ENCODE assay signal across 32 cellular contexts in genomic region chr18:74788657-74789056, GRCh38.
"Had no signal": no experiment of that assay in that cellular context is flagged by ENCODE, and none has a peak within 500 bp of the region (broad histone marks: within the 10 kb centered on the region; RNA-seq: fewer than 3 reads in every experiment).

No MANE protein-coding gene starts in this region.

- H3K4me3 ChIP-seq: adrenal gland, body of pancreas, coronary artery, dorsolateral prefrontal cortex, esophagus muscularis mucosa, gastrocnemius medialis, heart left ventricle had no signal

- H3K4me1 ChIP-seq: adrenal gland, body of pancreas, esophagus muscularis mucosa, gastrocnemius medialis, heart left ventricle had no signal

- H3K9me3 Mint-ChIP-seq: activated B cell treated with CpG ODN at 0.5 μM for 24 hours; activated CD8-positive, alpha-beta T cell treated with anti-CD3 and anti-CD28 coated beads for 36 hours; activated naive CD4-positive, alpha-beta T cell treated with anti-CD3 and anti-CD28 coated beads for 36 hours; activated naive CD4-positive, alpha-beta T cell treated with anti-CD3 and anti-CD28 coated beads, Interleukin-2, amount 50 U/mL, for 24 hours; activated naive CD8-positive, alpha-beta T cell treated with anti-CD3 and anti-CD28 coated beads for 36 hours; activated naive CD8-positive, alpha-beta T cell treated with anti-CD3 and anti-CD28 coated beads, Interleukin-2, amount 50 U/mL, for 24 hours; activated T-helper 1 cell treated with anti-CD3 and anti-CD28 coated beads, Interleukin-12 subunit alpha, Interleukin-12 subunit beta, Interleukin-2, Interleukin-4 antibody, amounts not matched to agents 30 ng/mL and 10 ng/mL and 1 ng/mL, durations not matched to agents 14 hours and 24 hours and 36 hours; activated T-helper 2 cell treated with anti-CD3 and anti-CD28 coated beads, Interferon-gamma antibody, Interleukin-2, Interleukin-4, amounts not matched to agents 10 μg/mL and 5 μg/mL and 100 μg/mL, durations not matched to agents 14 hours and 24 hours and 36 hours; dendritic cell treated with granulocyte-macrophage colony-stimulating factor and Interleukin-4, amounts not matched to agents 40 ng/mL and 50 ng/mL, for 4 days; endodermal cell had no signal

- H3K27ac Mint-ChIP-seq: activated B cell treated with CpG ODN at 0.5 μM for 24 hours; activated CD8-positive, alpha-beta T cell treated with anti-CD3 and anti-CD28 coated beads for 36 hours; activated naive CD4-positive, alpha-beta T cell treated with anti-CD3 and anti-CD28 coated beads for 36 hours; activated naive CD4-positive, alpha-beta T cell treated with anti-CD3 and anti-CD28 coated beads, Interleukin-2, amount 50 U/mL, for 24 hours; activated naive CD8-positive, alpha-beta T cell treated with anti-CD3 and anti-CD28 coated beads for 36 hours; activated naive CD8-positive, alpha-beta T cell treated with anti-CD3 and anti-CD28 coated beads, Interleukin-2, amount 50 U/mL, for 24 hours; activated T-helper 1 cell treated with anti-CD3 and anti-CD28 coated beads, Interleukin-12 subunit alpha, Interleukin-12 subunit beta, Interleukin-2, Interleukin-4 antibody, amounts not matched to agents 30 ng/mL and 10 ng/mL and 1 ng/mL, durations not matched to agents 14 hours and 24 hours and 36 hours; activated T-helper 2 cell treated with anti-CD3 and anti-CD28 coated beads, Interferon-gamma antibody, Interleukin-2, Interleukin-4, amounts not matched to agents 10 μg/mL and 5 μg/mL and 100 μg/mL, durations not matched to agents 14 hours and 24 hours and 36 hours; dendritic cell treated with granulocyte-macrophage colony-stimulating factor and Interleukin-4, amounts not matched to agents 40 ng/mL and 50 ng/mL, for 4 days; endodermal cell had no signal

- H3K27me3 Mint-ChIP-seq: activated B cell treated with CpG ODN at 0.5 μM for 24 hours; activated CD8-positive, alpha-beta T cell treated with anti-CD3 and anti-CD28 coated beads for 36 hours; activated naive CD4-positive, alpha-beta T cell treated with anti-CD3 and anti-CD28 coated beads, Interleukin-2, amount 50 U/mL, for 24 hours; activated naive CD8-positive, alpha-beta T cell treated with anti-CD3 and anti-CD28 coated beads for 36 hours; activated naive CD8-positive, alpha-beta T cell treated with anti-CD3 and anti-CD28 coated beads, Interleukin-2, amount 50 U/mL, for 24 hours; dendritic cell treated with granulocyte-macrophage colony-stimulating factor and Interleukin-4, amounts not matched to agents 40 ng/mL and 50 ng/mL, for 4 days had no signal

- DNase-seq: activated B cell treated with CpG ODN at 0.5 μM for 24 hours; activated CD4-positive, alpha-beta T cell treated with anti-CD3 and anti-CD28 coated beads for 48 hours; activated CD4-positive, alpha-beta T cell treated with anti-CD3 and anti-CD28 coated beads, Interleukin-2, amount 50 U/mL, for 1 hour; activated CD4-positive, alpha-beta T cell treated with anti-CD3 and anti-CD28 coated beads, Interleukin-2, amount 50 U/mL, for 48 hours; activated CD8-positive, alpha-beta memory T cell treated with anti-CD3 and anti-CD28 coated beads for 24 hours; activated CD8-positive, alpha-beta T cell treated with anti-CD3 and anti-CD28 coated beads for 36 hours; activated effector memory CD4-positive, alpha-beta T cell treated with anti-CD3 and anti-CD28 coated beads, Interleukin-2, amount 50 U/mL, for 16 hours; activated naive CD4-positive, alpha-beta T cell treated with anti-CD3 and anti-CD28 coated beads for 36 hours; activated naive CD8-positive, alpha-beta T cell treated with anti-CD3 and anti-CD28 coated beads for 36 hours; activated naive CD8-positive, alpha-beta T cell treated with anti-CD3 and anti-CD28 coated beads, Interleukin-2, amount 50 U/mL, for 24 hours; activated T-cell treated with anti-CD3 and anti-CD28 coated beads, Interleukin-2, amount 50 U/mL, for 48 hours; adrenal gland; amygdala; aorta; body of pancreas; caudate nucleus; dorsolateral prefrontal cortex; effector memory CD4-positive, alpha-beta T cell; endodermal cell; erythroblast; gastrocnemius medialis; glutamatergic neuron; heart left ventricle; T-helper 2 cell had no signal

- H3K27ac ChIP-seq: adrenal gland, body of pancreas, coronary artery, dorsolateral prefrontal cortex, esophagus muscularis mucosa, gastrocnemius medialis, heart left ventricle, VCaP had no signal

- H3K36me3 ChIP-seq: adrenal gland, gastrocnemius medialis had no signal

- ATAC-seq: activated CD4-positive, CD25-positive, alpha-beta regulatory T cell treated with anti-CD3 and anti-CD28 coated beads, Interleukin-2, amount 50 U/mL, for 24 hours; activated CD8-positive, alpha-beta T cell treated with anti-CD3 and anti-CD28 coated beads for 36 hours; activated naive CD8-positive, alpha-beta T cell treated with anti-CD3 and anti-CD28 coated beads, Interleukin-2, amount 50 U/mL, for 24 hours; body of pancreas; gastrocnemius medialis; heart left ventricle had no signal

- H3K27me3 ChIP-seq: adrenal gland, body of pancreas, dorsolateral prefrontal cortex, esophagus muscularis mucosa, gastrocnemius medialis, heart left ventricle had no signal

- H3K4me3 Mint-ChIP-seq: activated B cell treated with CpG ODN at 0.5 μM for 24 hours; activated CD8-positive, alpha-beta T cell treated with anti-CD3 and anti-CD28 coated beads for 36 hours; activated naive CD4-positive, alpha-beta T cell treated with anti-CD3 and anti-CD28 coated beads for 36 hours; activated naive CD4-positive, alpha-beta T cell treated with anti-CD3 and anti-CD28 coated beads, Interleukin-2, amount 50 U/mL, for 24 hours; activated naive CD8-positive, alpha-beta T cell treated with anti-CD3 and anti-CD28 coated beads for 36 hours; activated naive CD8-positive, alpha-beta T cell treated with anti-CD3 and anti-CD28 coated beads, Interleukin-2, amount 50 U/mL, for 24 hours; activated T-helper 1 cell treated with anti-CD3 and anti-CD28 coated beads, Interleukin-12 subunit alpha, Interleukin-12 subunit beta, Interleukin-2, Interleukin-4 antibody, amounts not matched to agents 30 ng/mL and 10 ng/mL and 1 ng/mL, durations not matched to agents 14 hours and 24 hours and 36 hours; dendritic cell treated with granulocyte-macrophage colony-stimulating factor and Interleukin-4, amounts not matched to agents 40 ng/mL and 50 ng/mL, for 4 days; endodermal cell had no signal

- H3K9me3 ChIP-seq: adrenal gland, body of pancreas, esophagus muscularis mucosa, gastrocnemius medialis, heart left ventricle had no signal

- H3K4me1 Mint-ChIP-seq: activated B cell treated with CpG ODN at 0.5 μM for 24 hours; activated naive CD4-positive, alpha-beta T cell treated with anti-CD3 and anti-CD28 coated beads, Interleukin-2, amount 50 U/mL, for 24 hours; activated naive CD8-positive, alpha-beta T cell treated with anti-CD3 and anti-CD28 coated beads for 36 hours; activated naive CD8-positive, alpha-beta T cell treated with anti-CD3 and anti-CD28 coated beads, Interleukin-2, amount 50 U/mL, for 24 hours; endodermal cell had no signal
